Comparison of ENCODE assay signal across 29 cellular contexts in genomic region chr7:36790280-36790679, GRCh38.
A peak's percentile ranks its signal among the peaks of the same experiment; 100 is the strongest.
DNase-seq lines count a peak whose midpoint lies in the region; ATAC-seq and TF ChIP-seq lines count a peak whose summit lies in the region.
"Had no signal": no experiment of that assay in that cellular context is flagged by ENCODE, and none has a peak within 500 bp of the region (broad histone marks: within the 10 kb centered on the region; RNA-seq: fewer than 3 reads in every experiment).

No MANE protein-coding gene starts in this region.

- H2AFZ ChIP-seq in neural cell (ENCODE audit: low read depth, low read length): peak overlapping the region; percentile 6
- H2AFZ ChIP-seq: parathyroid adenoma had no signal

- H3K27ac Mint-ChIP-seq in CD8-positive, alpha-beta T cell: peak overlapping the region; percentile 72
- peak overlapping the region; percentile 98 to 100 for H3K27ac Mint-ChIP-seq in effector memory CD8-positive, alpha-beta T cell
- H3K27ac Mint-ChIP-seq: activated B cell treated with CpG ODN at 0.5 μM for 24 hours; dendritic cell treated with granulocyte-macrophage colony-stimulating factor and Interleukin-4, amounts not matched to agents 40 ng/mL and 50 ng/mL, for 4 days; mesothelial cell of epicardium had no signal

- DNase-seq in activated T-cell treated with anti-CD3 and anti-CD28 coated beads for 1 hour (ENCODE audit: low read depth) (peak; percentile 3), activated T-cell treated with anti-CD3 and anti-CD28 coated beads for 4 hours (no peak), DMS53 (lab: John Stamatoyannopoulos, UW) (no peak), AML-193 (lab: John Stamatoyannopoulos, UW) (no peak)
- DNase-seq in CD8-positive, alpha-beta T cell: peak in 3 of 7 experiments; percentile 30 to 62 (median 53)
- peak in 1 of 3 experiments; percentile 26 for DNase-seq in effector memory CD8-positive, alpha-beta T cell
- no peak for DNase-seq in NK-92 treated with Interleukin-12 subunit alpha and Interleukin-12 subunit beta, amount 100 ng/mL, for 24 hours (lab: John Stamatoyannopoulos, UW)
- DNase-seq: activated B cell treated with CpG ODN at 0.5 μM for 24 hours; activated CD4-positive, alpha-beta T cell treated with anti-CD3 and anti-CD28 coated beads, Interleukin-2, amount 50 U/mL, for 4 hours; activated naive CD4-positive, alpha-beta T cell treated with Interleukin-2 at 50 U/mL for 16 hours; aorta; COR-L47; DMS79 treated with DMSO at 0.1 percent for 48 hours; GF-D8; hippocampal formation; left lung; naive B cell; NCI-H1092; NCI-H2029; NCI-H526; SIG-M5; transverse colon had no signal

- no peaks in the 10 kb centered on the region for H3K27me3 Mint-ChIP-seq in CD8-positive, alpha-beta T cell (ENCODE audit: low read depth)
- no peaks in the 10 kb centered on the region for H3K27me3 Mint-ChIP-seq in effector memory CD8-positive, alpha-beta T cell
- H3K27me3 Mint-ChIP-seq: activated B cell treated with CpG ODN at 0.5 μM for 24 hours, naive B cell had no signal

- peaks cover 62% of the 10 kb centered on the region for H3K4me1 ChIP-seq in CD8-positive, alpha-beta T cell (ENCODE audit: insufficient read depth, low read length)
- H3K4me1 ChIP-seq: gastroesophageal sphincter, parathyroid adenoma, right atrium auricular region had no signal

- no peak overlapping the region for H3K4me3 Mint-ChIP-seq in CD8-positive, alpha-beta T cell
- H3K4me3 Mint-ChIP-seq in effector memory CD8-positive, alpha-beta T cell: peak overlapping the region; percentile 61 to 69
- H3K4me3 Mint-ChIP-seq: activated B cell treated with CpG ODN at 0.5 μM for 24 hours; dendritic cell treated with granulocyte-macrophage colony-stimulating factor and Interleukin-4, amounts not matched to agents 40 ng/mL and 50 ng/mL, for 4 days; mesothelial cell of epicardium; naive B cell had no signal

- H3K36me3 ChIP-seq in CD8-positive, alpha-beta T cell (ENCODE audit: insufficient read depth, low read length): no peaks in the 10 kb centered on the region
- no peaks in the 10 kb centered on the region for H3K36me3 ChIP-seq in neural cell (ENCODE audit: insufficient read depth, low read length)
- H3K36me3 ChIP-seq: gastroesophageal sphincter, left lung, right atrium auricular region, transverse colon had no signal

- intact Hi-C loops in CD8-positive, alpha-beta T cell (cut with DNase I, micrococcal nuclease): no loop called here

- no peaks in the 10 kb centered on the region for H3F3A ChIP-seq in neural cell (ENCODE audit: insufficient read depth, low read length, poor library complexity, severe bottlenecking)

- H3K4me1 Mint-ChIP-seq in CD8-positive, alpha-beta T cell (ENCODE audit: low read depth): peaks cover 86% of the 10 kb centered on the region
- peaks cover 63 to 80% of the 10 kb centered on the region in 2 donors for H3K4me1 Mint-ChIP-seq in effector memory CD8-positive, alpha-beta T cell (ENCODE audit: low read depth in 2 of 2)

- H3K27ac ChIP-seq in CD8-positive, alpha-beta T cell (ENCODE audit: low read depth, low read length): no peak overlapping the region
- H3K27ac ChIP-seq in neural cell (ENCODE audit: low read length): peak overlapping the region; percentile 74
- H3K27ac ChIP-seq: gastroesophageal sphincter, left lung, parathyroid adenoma, right atrium auricular region had no signal

- H3K9me2 ChIP-seq in neural cell (ENCODE audit: insufficient read depth, low read length): no peaks in the 10 kb centered on the region

- no peaks in the 10 kb centered on the region for H3K9me3 ChIP-seq in CD8-positive, alpha-beta T cell (ENCODE audit: low read length)
- no peaks in the 10 kb centered on the region for H3K9me3 ChIP-seq in neural cell (ENCODE audit: low read length)
- H3K9me3 ChIP-seq: gastroesophageal sphincter, left lung, right atrium auricular region, transverse colon had no signal

- CTCF ChIA-PET in CD8-positive, alpha-beta T cell (lab: Charles Lee): interaction anchor here (0.7 to 2.9 kb wide), 2 partner anchors 10 to 31 kb away, joined by 3 to 7 read pairs; no protein-coding TSS in a partner anchor

- H3K36me3 Mint-ChIP-seq in CD8-positive, alpha-beta T cell: no peaks in the 10 kb centered on the region
- H3K36me3 Mint-ChIP-seq in effector memory CD8-positive, alpha-beta T cell (ENCODE audit: insufficient read depth): peaks cover 6% of the 10 kb centered on the region
- H3K36me3 Mint-ChIP-seq: mesothelial cell of epicardium, naive B cell had no signal

- peak overlapping the region; percentile 39 for H3K9ac ChIP-seq in neural cell (ENCODE audit: low read length)
- H3K9ac ChIP-seq: parathyroid adenoma had no signal

- POLR2A ChIA-PET in CD8-positive, alpha-beta T cell (lab: Charles Lee): interaction anchor here (0.7 to 4.3 kb wide), 3 partner anchors 12 to 112 kb away, joined by 3 to 36 read pairs (median 24); partner anchors contain the start of gene AOAH

- no peaks in the 10 kb centered on the region for H3K27me3 ChIP-seq in CD8-positive, alpha-beta T cell (ENCODE audit: insufficient read depth, low read length)
- H3K27me3 ChIP-seq in neural cell (ENCODE audit: insufficient read depth, low read depth, low read length): no peaks in the 10 kb centered on the region
- H3K27me3 ChIP-seq: gastroesophageal sphincter, left lung, right atrium auricular region, transverse colon had no signal

- no peaks in the 10 kb centered on the region for H3K9me3 Mint-ChIP-seq in CD8-positive, alpha-beta T cell
- peaks cover 0 to under 1% of the 10 kb centered on the region in 2 donors for H3K9me3 Mint-ChIP-seq in effector memory CD8-positive, alpha-beta T cell
- H3K9me3 Mint-ChIP-seq: activated B cell treated with CpG ODN at 0.5 μM for 24 hours; dendritic cell treated with granulocyte-macrophage colony-stimulating factor and Interleukin-4, amounts not matched to agents 40 ng/mL and 50 ng/mL, for 4 days; mesothelial cell of epicardium had no signal

- H3K79me2 ChIP-seq in neural cell (replicated peaks; ENCODE audit: insufficient read depth, low read length): no peaks in the 10 kb centered on the region
- H3K79me2 ChIP-seq: parathyroid adenoma had no signal

- peak; percentile 56 for ATAC-seq in CD8-positive, alpha-beta T cell
- no peak for ATAC-seq in effector memory CD8-positive, alpha-beta T cell (replicated peaks)
- ATAC-seq: gastroesophageal sphincter, left lung, Panc1 had no signal

- no peaks in the 10 kb centered on the region for H4K20me1 ChIP-seq in neural cell (ENCODE audit: insufficient read depth)

- no peak overlapping the region for H3K4me2 ChIP-seq in neural cell (ENCODE audit: low read length)

- no peak for TF ChIP-seq CTCF in CD8-positive, alpha-beta T cell (IDR thresholded peaks at IDR 0.05)
- no peak for TF ChIP-seq CTCF in neural cell (IDR thresholded peaks at IDR 0.05; ENCODE audit: poor library complexity, severe bottlenecking)

- no peak overlapping the region for H3K4me3 ChIP-seq in CD8-positive, alpha-beta T cell (ENCODE audit: low read depth, low read length)
- peak overlapping the region; percentile 20 for H3K4me3 ChIP-seq in neural cell (ENCODE audit: low read length)
- H3K4me3 ChIP-seq: gastroesophageal sphincter, left lung, right atrium auricular region, transverse colon had no signal

- TF ChIP-seq RAD21 in neural cell (conservative IDR thresholded peaks at IDR 0.05): peak; percentile 31

- TF ChIP-seq EP300 in neural cell (conservative IDR thresholded peaks at IDR 0.05; ENCODE audit: poor library complexity, severe bottlenecking): peak; percentile 91

TF ChIP-seq in neural cell, 6 proteins besides CTCF, POLR2A, EP300 and RAD21:
- TF ChIP-seq SMC3 (conservative IDR thresholded peaks at IDR 0.05; ENCODE audit: poor library complexity) (peak; percentile 23), POLR2AphosphoS5 (IDR thresholded peaks at IDR 0.05) (peak; percentile 70), MXI1 (conservative IDR thresholded peaks at IDR 0.05; ENCODE audit: poor library complexity, severe bottlenecking) (no peak), EZH2 (IDR thresholded peaks at IDR 0.05; ENCODE audit: borderline replicate concordance, insufficient read depth, low read length, poor library complexity, severe bottlenecking) (no peak), TAF1 (IDR thresholded peaks at IDR 0.05; ENCODE audit: low read depth) (no peak)
- TF ChIP-seq, protein P1, sequence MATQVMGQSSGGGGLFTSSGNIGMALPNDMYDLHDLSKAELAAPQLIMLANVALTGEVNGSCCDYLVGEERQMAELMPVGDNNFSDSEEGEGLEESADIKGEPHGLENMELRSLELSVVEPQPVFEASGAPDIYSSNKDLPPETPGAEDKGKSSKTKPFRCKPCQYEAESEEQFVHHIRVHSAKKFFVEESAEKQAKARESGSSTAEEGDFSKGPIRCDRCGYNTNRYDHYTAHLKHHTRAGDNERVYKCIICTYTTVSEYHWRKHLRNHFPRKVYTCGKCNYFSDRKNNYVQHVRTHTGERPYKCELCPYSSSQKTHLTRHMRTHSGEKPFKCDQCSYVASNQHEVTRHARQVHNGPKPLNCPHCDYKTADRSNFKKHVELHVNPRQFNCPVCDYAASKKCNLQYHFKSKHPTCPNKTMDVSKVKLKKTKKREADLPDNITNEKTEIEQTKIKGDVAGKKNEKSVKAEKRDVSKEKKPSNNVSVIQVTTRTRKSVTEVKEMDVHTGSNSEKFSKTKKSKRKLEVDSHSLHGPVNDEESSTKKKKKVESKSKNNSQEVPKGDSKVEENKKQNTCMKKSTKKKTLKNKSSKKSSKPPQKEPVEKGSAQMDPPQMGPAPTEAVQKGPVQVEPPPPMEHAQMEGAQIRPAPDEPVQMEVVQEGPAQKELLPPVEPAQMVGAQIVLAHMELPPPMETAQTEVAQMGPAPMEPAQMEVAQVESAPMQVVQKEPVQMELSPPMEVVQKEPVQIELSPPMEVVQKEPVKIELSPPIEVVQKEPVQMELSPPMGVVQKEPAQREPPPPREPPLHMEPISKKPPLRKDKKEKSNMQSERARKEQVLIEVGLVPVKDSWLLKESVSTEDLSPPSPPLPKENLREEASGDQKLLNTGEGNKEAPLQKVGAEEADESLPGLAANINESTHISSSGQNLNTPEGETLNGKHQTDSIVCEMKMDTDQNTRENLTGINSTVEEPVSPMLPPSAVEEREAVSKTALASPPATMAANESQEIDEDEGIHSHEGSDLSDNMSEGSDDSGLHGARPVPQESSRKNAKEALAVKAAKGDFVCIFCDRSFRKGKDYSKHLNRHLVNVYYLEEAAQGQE (IDR thresholded peaks at IDR 0.05; ENCODE audit: borderline replicate concordance): no peak
